11 cellular contexts compared by ENCODE assay signal in genomic region chr3:177041730-177042551, GRCh38.
DNase-seq lines count a peak whose midpoint lies in the region; ATAC-seq and TF ChIP-seq lines count a peak whose summit lies in the region.
"Had no signal": no experiment of that assay in that cellular context is flagged by ENCODE, and none has a peak within 500 bp of the region (broad histone marks: within the 10 kb centered on the region; RNA-seq: fewer than 3 reads in every experiment).

No MANE protein-coding gene starts in this region.

- H3K4me1 ChIP-seq in lung (ENCODE audit: control insufficient read depth in 2 of 2, insufficient read depth in 2 of 2, low read length in 2 of 2): peaks cover 7 to 15% of the 10 kb centered on the region in 2 donors
- no peaks in the 10 kb centered on the region for H3K4me1 ChIP-seq in uterus
- H3K4me1 ChIP-seq: Caco-2 had no signal

- CTCF ChIA-PET in CD4-positive, alpha-beta T cell (lab: Charles Lee): no interaction called here

- intact Hi-C loops in CD4-positive, alpha-beta T cell (cut with DNase I, micrococcal nuclease): loop anchor here in 1 of 2 experiments (10.0 kb wide), 1 partner anchor 1113 kb away; no protein-coding TSS in a partner anchor
- intact Hi-C loops in uterus (cut with DNase I; ENCODE audit: low total_unique reads): no loop called here

- H3K36me3 Mint-ChIP-seq in CD4-positive, alpha-beta T cell (ENCODE audit: low read depth): peaks cover 97% of the 10 kb centered on the region
- H3K36me3 Mint-ChIP-seq in T-helper 17 cell (ENCODE audit: low read depth): peaks cover 17% of the 10 kb centered on the region

- H3K9me3 ChIP-seq in CD4-positive, alpha-beta T cell (ENCODE audit: control insufficient read depth, low read length): no peaks in the 10 kb centered on the region
- H3K9me3 ChIP-seq in T-helper 17 cell (ENCODE audit: control insufficient read depth, low read length, poor library complexity, severe bottlenecking) (no peaks in the 10 kb centered on the region), lung (ENCODE audit: control insufficient read depth in 2 of 2, insufficient read depth in 1 of 2, low read length in 1 of 2) (no peaks in the 10 kb centered on the region), uterus (no peaks in the 10 kb centered on the region)
- H3K9me3 ChIP-seq: Caco-2 had no signal

- peaks cover 36% of the 10 kb centered on the region for H3K4me1 Mint-ChIP-seq in CD4-positive, alpha-beta T cell (ENCODE audit: low read depth)
- H3K4me1 Mint-ChIP-seq in T-helper 17 cell: peaks cover 18% of the 10 kb centered on the region

- TF ChIP-seq POLR2A in uterus (IDR thresholded peaks at IDR 0.05): no peak

- no peaks in the 10 kb centered on the region for H3K27me3 ChIP-seq in CD4-positive, alpha-beta T cell (ENCODE audit: control insufficient read depth, insufficient read depth, low read length)
- no peaks in the 10 kb centered on the region for H3K27me3 ChIP-seq in lung (ENCODE audit: control insufficient read depth, insufficient read depth)
- no peaks in the 10 kb centered on the region for H3K27me3 ChIP-seq in uterus

- no peak for TF ChIP-seq CTCF in CD4-positive, alpha-beta T cell (IDR thresholded peaks at IDR 0.05)
- no peak for TF ChIP-seq CTCF in lung (IDR thresholded peaks at IDR 0.05; ENCODE audit: control extremely low read depth, extremely low read depth)
- no peak for TF ChIP-seq CTCF in uterus (IDR thresholded peaks at IDR 0.05)

- H3K27ac Mint-ChIP-seq in CD4-positive, alpha-beta T cell: peak overlapping the region; percentile 21
- H3K27ac Mint-ChIP-seq in T-helper 17 cell: peak overlapping the region; percentile 56

- peaks cover 7 to 19% of the 10 kb centered on the region in 2 donors for H3K36me3 ChIP-seq in lung (ENCODE audit: control insufficient read depth in 2 of 2, insufficient read depth in 2 of 2, low read length in 2 of 2)
- no peaks in the 10 kb centered on the region for H3K36me3 ChIP-seq in uterus

- no peak for DNase-seq in CD4-positive, alpha-beta T cell
- DNase-seq in T-helper 17 cell (no peak), lung (ENCODE audit: low spot score) (no peak), uterus (no peak), NCI-H2227 (lab: John Stamatoyannopoulos, UW; ENCODE audit: unreplicated experiment) (no peak)
- DNase-seq: Caco-2; effector CD4-positive, alpha-beta T cell; NCI-H1694 treated with DMSO at 0.1 percent for 48 hours had no signal

- H3K4me3 Mint-ChIP-seq in CD4-positive, alpha-beta T cell: no peak overlapping the region
- H3K4me3 Mint-ChIP-seq in T-helper 17 cell: peak overlapping the region; percentile 80

- H3K27ac ChIP-seq in CD4-positive, alpha-beta T cell (ENCODE audit: low read depth, low read length): no peak overlapping the region
- H3K27ac ChIP-seq in lung (ENCODE audit: low read depth in 1 of 2, low read length in 1 of 2): peak overlapping the region; percentile 13 to 51
- peak overlapping the region in 1 of 2 donors; percentile 14 for H3K27ac ChIP-seq in uterus

- WGBS in lung, 2 donors: 81 to 84% methylated on average over 8 of the region's 8 CpGs

- ATAC-seq in CD4-positive, alpha-beta T cell (ENCODE audit: poor library complexity): no peak
- peak; percentile 61 for ATAC-seq in GM19455 (IDR thresholded peaks at IDR 0.05; ENCODE audit: unreplicated experiment)
- no peak for ATAC-seq in T-helper 17 cell
- no peak for ATAC-seq in lung (ENCODE audit: insufficient read depth, low FRiP score)
- no peak for ATAC-seq in HG03097 (IDR thresholded peaks at IDR 0.05; ENCODE audit: low FRiP score, unreplicated experiment)
- no peak for ATAC-seq in GM19467 (IDR thresholded peaks at IDR 0.05; ENCODE audit: unreplicated experiment)

- POLR2A ChIA-PET in CD4-positive, alpha-beta T cell (lab: Charles Lee): no interaction called here

- H3K27me3 Mint-ChIP-seq in CD4-positive, alpha-beta T cell: no peaks in the 10 kb centered on the region
- no peaks in the 10 kb centered on the region for H3K27me3 Mint-ChIP-seq in T-helper 17 cell

- H3K4me3 ChIP-seq in lung (no peak overlapping the region), uterus (no peak overlapping the region)

- no peaks in the 10 kb centered on the region for H3K9me3 Mint-ChIP-seq in CD4-positive, alpha-beta T cell
